8 cellular contexts compared by ENCODE assay signal in genomic region chr5:138213161-138214029, GRCh38. TPM values are rescaled to one million over a fixed set of nuclear protein-coding genes. Genes with fewer than 3 reads are reported as not detected.
DNase-seq lines count a peak whose midpoint lies in the region; ATAC-seq, FAIRE-seq and TF ChIP-seq lines count a peak whose summit lies in the region.

CDC23 (minus strand) TSS chr5:138213323; CDS start chr5:138213312, 11 bp downstream.

- H3K27ac ChIP-seq in HUES64 (ENCODE audit: low read depth, low read length) (peak within 1 kb of the TSS; percentile 81), OCI-LY1 (ENCODE audit: low read depth, low read length, poor library complexity, severe bottlenecking) (peak within 1 kb of the TSS; percentile 34), mesodermal cell (ENCODE audit: low read depth, low read length, severe bottlenecking) (peak within 1 kb of the TSS; percentile 81)

- DNase-seq in Calu3, result peak; percentile 95
- peak; percentile 83 for DNase-seq in activated CD8-positive, alpha-beta memory T cell treated with anti-CD3 and anti-CD28 coated beads, Interleukin-2, amount 50 U/mL, for 4 hours
- peak; percentile 74 to 83 for DNase-seq in stimulated activated CD8-positive, alpha-beta memory T cell treated with anti-CD3 and anti-CD28 coated beads, Interleukin-15, amount 100 ng/mL, for 4 hours (ENCODE audit: low read depth in 2 of 2)

- ATAC-seq in GM21447 (IDR thresholded peaks at IDR 0.05; ENCODE audit: unreplicated experiment), result peak; percentile 97

- WGBS in HUES64, result 6% methylated on average over 30 of the region's 32 CpGs
- WGBS in mesodermal cell (ENCODE audit: insufficient coverage in 2 of 2), 2 experiments, result 7 to 10% methylated on average over 23 to 25 of the region's 32 CpGs

- no peaks in the 10 kb centered on the region for H3K9me3 ChIP-seq in HUES64 (ENCODE audit: insufficient read depth, low read depth, low read length)
- H3K9me3 ChIP-seq in OCI-LY1 (ENCODE audit: low read length), result no peaks in the 10 kb centered on the region
- H3K9me3 ChIP-seq in mesodermal cell (ENCODE audit: control insufficient read depth, low read length), result no peaks in the 10 kb centered on the region

- FAIRE-seq in endometrium (lab: Jason Lieb, UNC), result peak; percentile 99

- H3K36me3 Mint-ChIP-seq in Calu3 (ENCODE audit: insufficient read depth, unreplicated experiment), result peaks cover 23% of the 10 kb centered on the region

- H4K20me1 ChIP-seq in OCI-LY1 (ENCODE audit: insufficient read depth, low read length), result no peaks in the 10 kb centered on the region

- H3K4me3 ChIP-seq in HUES64 (ENCODE audit: low read length) (peak within 1 kb of the TSS; percentile 93), OCI-LY1 (ENCODE audit: low read depth, low read length, poor library complexity, severe bottlenecking) (peak within 1 kb of the TSS; percentile 95), mesodermal cell (ENCODE audit: extremely low read depth, insufficient read depth, low read length, poor library complexity, severe bottlenecking) (peak within 1 kb of the TSS; percentile 100)

- H3K9me2 ChIP-seq in OCI-LY1 (ENCODE audit: low read depth, low read length), result no peaks in the 10 kb centered on the region

- H2AFZ ChIP-seq in OCI-LY1 (ENCODE audit: low read length), result peak within 1 kb of the TSS; percentile 89

- no peaks in the 10 kb centered on the region for H3K9me3 Mint-ChIP-seq in Calu3 (ENCODE audit: low read depth, unreplicated experiment)

- H3K36me3 ChIP-seq in HUES64 (ENCODE audit: insufficient read depth, low read length) (peaks cover 23% of the 10 kb centered on the region), OCI-LY1 (ENCODE audit: insufficient read depth, low read length) (peaks cover 22% of the 10 kb centered on the region), mesodermal cell (ENCODE audit: control insufficient read depth, insufficient read depth, low read length) (peaks cover 29% of the 10 kb centered on the region)

- peak within 1 kb of the TSS; percentile 99 for H3K27ac Mint-ChIP-seq in Calu3 (ENCODE audit: unreplicated experiment)

- BruUV-seq in Calu3 (replicated peaks; lab: Mats Ljungman, UMichigan), result no TSS peak

- H3F3A ChIP-seq in OCI-LY1 (ENCODE audit: insufficient read depth, low read length), result no peaks in the 10 kb centered on the region

- H3K4me1 Mint-ChIP-seq in Calu3 (ENCODE audit: low read depth, unreplicated experiment), result peaks cover 19% of the 10 kb centered on the region

- H3K4me1 ChIP-seq in HUES64 (ENCODE audit: insufficient read depth, low read length) (no peaks in the 10 kb centered on the region), OCI-LY1 (ENCODE audit: insufficient read depth, low read length, severe bottlenecking) (peaks cover 18% of the 10 kb centered on the region), mesodermal cell (ENCODE audit: control insufficient read depth, insufficient read depth, low read length, poor library complexity, severe bottlenecking) (peaks cover 3% of the 10 kb centered on the region)

- CTCF ChIA-PET in Calu3 (lab: Charles Lee), result interaction anchor here (0.5 to 1.9 kb wide), 12 partner anchors 26 to 284 kb away, joined by 3 to 5 read pairs (median 3); partner anchors contain the start of gene KDM3B

- H3K4me3 Mint-ChIP-seq in Calu3 (ENCODE audit: low read depth, unreplicated experiment), result peak within 1 kb of the TSS; percentile 99

- no peaks in the 10 kb centered on the region for H3K27me3 Mint-ChIP-seq in Calu3 (ENCODE audit: unreplicated experiment)

- intact Hi-C loops in Calu3 (cut with micrococcal nuclease; ENCODE audit: unreplicated experiment), result loop anchor here (1.0 kb wide), 2 partner anchors 35 to 70 kb away; partner anchors contain the start of gene BRD8

- H3K9ac ChIP-seq in HUES64 (ENCODE audit: low read depth, low read length) (peak within 1 kb of the TSS; percentile 87), OCI-LY1 (ENCODE audit: low read length) (peak within 1 kb of the TSS; percentile 95)

- H3K79me2 ChIP-seq in OCI-LY1 (ENCODE audit: insufficient read depth, low read length), result peaks cover 28% of the 10 kb centered on the region

- peak within 1 kb of the TSS; percentile 86 for H3K4me2 ChIP-seq in OCI-LY1 (ENCODE audit: low read length)

- H3K27me3 ChIP-seq in HUES64 (ENCODE audit: insufficient read depth, low read length) (no peaks in the 10 kb centered on the region), OCI-LY1 (ENCODE audit: insufficient read depth, low read length) (no peaks in the 10 kb centered on the region)

- TF ChIP-seq CTCF in Calu3 (IDR thresholded peaks at IDR 0.05; ENCODE audit: unreplicated experiment) (no peak), OCI-LY1 (IDR thresholded peaks at IDR 0.05; ENCODE audit: low read length) (no peak)

RNA-seq across cellular contexts. Expression of gene CDC23, which starts in this region (rescaled TPM):
- 45.8 and 46.9 TPM in 2 replicates for total RNA-seq in Calu3 (2022)
- 28.6 TPM for polyA plus RNA-seq in HUES64 (2013, experiment 1 of 2)
- 32.5 TPM for polyA plus RNA-seq in HUES64 (2013, experiment 2 of 2)
- polyA plus RNA-seq in mesodermal cell (2013, experiment 1 of 2), result 35.4 TPM
- 36.0 TPM for polyA plus RNA-seq in mesodermal cell (2013, experiment 2 of 2)

Comparison
In these comparisons a context has a peak if more than half of its experiments do, and no peak if none do; other contexts are left out.
1. Peak in every context shown above with its lines: DNase-seq, ATAC-seq, H3K4me3 ChIP-seq and H3K27ac ChIP-seq.